Comparison of ENCODE assay signal across 11 cellular contexts in genomic region chr2:207161724-207162123, GRCh38. TPM values are rescaled to one million over a fixed set of nuclear protein-coding genes. Genes with fewer than 3 reads are reported as not detected.
A peak's percentile ranks its signal among the peaks of the same experiment; 100 is the strongest.
DNase-seq lines count a peak whose midpoint lies in the region; ATAC-seq and TF ChIP-seq lines count a peak whose summit lies in the region.
"Had no signal": no experiment of that assay in that cellular context is flagged by ENCODE, and none has a peak within 500 bp of the region (broad histone marks: within the 10 kb centered on the region; RNA-seq: fewer than 3 reads in every experiment).

No MANE protein-coding gene starts in this region.

- ATAC-seq in CD4-positive, alpha-beta T cell (ENCODE audit: poor library complexity): no peak
- no peak for ATAC-seq in stimulated activated naive CD8-positive, alpha-beta T cell treated with anti-CD3 and anti-CD28 coated beads, Interleukin-15, Interleukin-2, amounts not matched to agents 100 U/mL and 50 U/mL, for 24 hours

- CTCF ChIA-PET in CD4-positive, alpha-beta T cell (lab: Charles Lee): interaction anchor here (7.8 kb wide), 1 partner anchor 19 kb away, joined by 44 read pairs; no protein-coding TSS in a partner anchor

- H3K36me3 Mint-ChIP-seq in CD4-positive, alpha-beta T cell (ENCODE audit: low read depth): peaks cover 22% of the 10 kb centered on the region

- no peak for TF ChIP-seq CTCF in CD4-positive, alpha-beta T cell (IDR thresholded peaks at IDR 0.05)

- intact Hi-C loops in CD4-positive, alpha-beta T cell (cut with DNase I, micrococcal nuclease): loop anchor here in 1 of 2 experiments (2.0 to 10.0 kb wide), 4 partner anchors 17 to 1077 kb away; partner anchors contain the start of genes FASTKD2, INO80D and MDH1B

- H3K27ac ChIP-seq in CD4-positive, alpha-beta T cell (ENCODE audit: low read depth, low read length): no peak overlapping the region
- no peak overlapping the region for H3K27ac ChIP-seq in SK-N-MC

- H3K27ac Mint-ChIP-seq in CD4-positive, alpha-beta T cell: peak overlapping the region; percentile 97
- H3K27ac Mint-ChIP-seq: activated naive CD4-positive, alpha-beta T cell treated with anti-CD3 and anti-CD28 coated beads for 36 hours had no signal

- H3K4me1 Mint-ChIP-seq in CD4-positive, alpha-beta T cell (ENCODE audit: low read depth): peaks cover 81% of the 10 kb centered on the region

- H3K4me3 Mint-ChIP-seq in CD4-positive, alpha-beta T cell: peak overlapping the region; percentile 65
- H3K4me3 Mint-ChIP-seq: activated naive CD4-positive, alpha-beta T cell treated with anti-CD3 and anti-CD28 coated beads for 36 hours had no signal

- H3K9ac ChIP-seq in SK-N-MC (ENCODE audit: insufficient read length): no peak overlapping the region

- no peaks in the 10 kb centered on the region for H3K36me3 ChIP-seq in SK-N-MC (ENCODE audit: insufficient read depth, low read length)

- no peaks in the 10 kb centered on the region for H3K9me3 Mint-ChIP-seq in CD4-positive, alpha-beta T cell
- H3K9me3 Mint-ChIP-seq: activated naive CD4-positive, alpha-beta T cell treated with anti-CD3 and anti-CD28 coated beads for 36 hours had no signal

- no peak for DNase-seq in CD4-positive, alpha-beta T cell
- DNase-seq in SK-N-MC (ENCODE audit: low read depth, low spot score) (no peak), fibroblast of peridontal ligament (ENCODE audit: extremely low read depth) (peak; percentile 60), pons (ENCODE audit: low spot score) (peak; percentile 58), C1 segment of cervical spinal cord (lab: John Stamatoyannopoulos, UW) (no peak), activated T-cell treated with anti-CD3 and anti-CD28 coated beads for 4 hours (no peak), iPS-NIHi7 (ENCODE audit: extremely low spot score) (no peak)
- no peak for DNase-seq in stimulated activated naive CD8-positive, alpha-beta T cell treated with anti-CD3 and anti-CD28 coated beads, Interleukin-15, Interleukin-2, amounts not matched to agents 100 U/mL and 50 U/mL, for 24 hours
- DNase-seq: activated naive CD4-positive, alpha-beta T cell treated with anti-CD3 and anti-CD28 coated beads for 36 hours; DMS153; NK-92 treated with Interleukin-12 subunit alpha and Interleukin-12 subunit beta, amount 100 ng/mL, for 24 hours had no signal

- no peaks in the 10 kb centered on the region for H3K27me3 Mint-ChIP-seq in CD4-positive, alpha-beta T cell

- no peaks in the 10 kb centered on the region for H3K27me3 ChIP-seq in CD4-positive, alpha-beta T cell (ENCODE audit: control insufficient read depth, insufficient read depth, low read length)

- H3K9me3 ChIP-seq in CD4-positive, alpha-beta T cell (ENCODE audit: control insufficient read depth, low read length): no peaks in the 10 kb centered on the region
- H3K9me3 ChIP-seq in SK-N-MC (ENCODE audit: low read depth, low read length): no peaks in the 10 kb centered on the region

- H3K4me3 ChIP-seq in SK-N-MC: peak overlapping the region; percentile 92; the same call in 1 of the 2 replicates

- POLR2A ChIA-PET in CD4-positive, alpha-beta T cell (lab: Charles Lee): interaction anchor here (1.2 to 9.7 kb wide), 2 partner anchors 14 to 21 kb away, joined by 3 to 463 read pairs; no protein-coding TSS in a partner anchor

RNA-seq across cellular contexts. Expression of gene KLF7, which starts 4.0 kb away (rescaled TPM):
- total RNA-seq in CD4-positive, alpha-beta T cell: 10 to 100 TPM; 90.1 to 96.9 TPM

Comparison
In these comparisons a context has a peak if more than half of its experiments do, and no peak if none do; other contexts are left out.
1. DNase-seq: peak in fibroblast of peridontal ligament (single experiment) and pons (single experiment); none in CD4-positive, alpha-beta T cell (0 of 10), SK-N-MC (single experiment), C1 segment of cervical spinal cord (0 of 14), activated T-cell treated with anti-CD3 and anti-CD28 coated beads for 4 hours (single experiment), stimulated activated naive CD8-positive, alpha-beta T cell treated with anti-CD3 and anti-CD28 coated beads, Interleukin-15, Interleukin-2, amounts not matched to agents 100 U/mL and 50 U/mL, for 24 hours (single experiment) and iPS-NIHi7 (single experiment).